Comparison of ENCODE assay signal across 13 cellular contexts in the genomic region with DNA sequence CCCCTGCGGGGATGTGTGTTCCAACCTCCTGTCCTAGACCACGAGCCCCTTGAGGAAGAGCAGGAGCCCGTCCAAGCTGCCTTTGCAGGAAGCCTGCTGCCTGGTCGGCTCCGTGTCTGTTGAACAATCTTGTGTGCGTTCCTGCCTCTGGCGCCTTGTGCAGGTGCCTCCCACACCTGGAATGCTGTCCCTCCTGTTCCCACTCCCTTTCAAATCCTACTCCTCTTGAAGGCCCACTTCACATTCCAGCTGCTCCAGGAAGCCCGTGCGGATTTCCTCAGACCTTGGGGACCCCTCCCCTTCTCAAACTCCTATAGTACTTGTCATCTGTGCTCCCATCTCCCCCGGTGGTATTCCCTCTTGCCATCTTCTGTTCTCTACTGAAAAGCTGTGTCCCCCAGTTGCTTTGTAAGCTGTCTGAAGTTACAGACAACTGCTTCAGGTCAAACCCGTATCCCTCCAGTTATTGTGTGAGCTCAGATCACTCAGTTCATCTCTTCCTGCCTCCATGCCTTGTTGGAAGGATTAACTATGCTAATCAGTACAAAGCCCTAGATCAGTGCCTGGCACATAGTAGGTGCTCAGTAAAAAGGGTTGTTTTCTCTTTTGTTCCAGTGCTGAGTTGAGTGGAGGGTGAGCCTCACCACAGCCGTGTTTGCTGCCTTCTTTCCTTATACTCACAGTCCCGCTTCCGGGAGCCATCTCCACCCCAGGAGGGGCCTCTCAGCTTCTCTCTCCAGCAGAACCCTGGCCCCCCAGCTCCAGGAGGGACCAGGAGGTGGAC.
DNase-seq lines count a peak whose midpoint lies in the region; ATAC-seq, FAIRE-seq and TF ChIP-seq lines count a peak whose summit lies in the region.
"Had no signal": no experiment of that assay in that cellular context is flagged by ENCODE, and none has a peak within 500 bp of the region (broad histone marks: within the 10 kb centered on the region; RNA-seq: fewer than 3 reads in every experiment).

No MANE protein-coding gene starts in this region.

- DNase-seq in CD8-positive, alpha-beta memory T cell: no peak
- DNase-seq in NCI-H2029 (lab: John Stamatoyannopoulos, UW): peak; percentile 19
- no peak for DNase-seq in H1 (ENCODE audit: low read depth in 1 of 2, low spot score in 2 of 2)
- DNase-seq in neural progenitor cell (ENCODE audit: low spot score): no peak
- DNase-seq in foreskin fibroblast: no peak
- DNase-seq in stimulated activated CD4-positive, alpha-beta T cell treated with anti-CD3 and anti-CD28 coated beads, Interleukin-4, amount 100 ng/mL, for 24 hours: no peak
- DNase-seq: activated CD8-positive, alpha-beta memory T cell treated with anti-CD3 and anti-CD28 coated beads, Interleukin-2, amount 10 ng/mL, durations not matched to agents 7 days and 5 days had no signal

- H4K8ac ChIP-seq in H1 (ENCODE audit: extremely low read depth, insufficient read depth, low read length): no peak overlapping the region; the same call in 1 of the 2 replicates

- no peak overlapping the region; the same call in 1 of the 2 replicates for H3K18ac ChIP-seq in H1 (ENCODE audit: extremely low read depth, low read length)

- H2BK20ac ChIP-seq in H1 (ENCODE audit: low read length): no peak overlapping the region

- H2AFZ ChIP-seq in H1 (ENCODE audit: low read length) (no peak overlapping the region), neural progenitor cell (replicated peaks) (no peak overlapping the region)

- no peak for FAIRE-seq in H1 (lab: Jason Lieb, UNC)
- FAIRE-seq: TTC549 had no signal

- H3K4me3 ChIP-seq in CD8-positive, alpha-beta memory T cell (ENCODE audit: low read length): no peak overlapping the region
- H3K4me3 ChIP-seq in H1 (ENCODE audit: extremely low read depth in 1 of 4, insufficient read depth in 2 of 4, low read depth in 3 of 4, low read length in 4 of 4): no peak overlapping the region
- H3K4me3 ChIP-seq in neural progenitor cell: no peak overlapping the region
- H3K4me3 ChIP-seq in foreskin fibroblast (ENCODE audit: low read depth in 1 of 2, low read length in 2 of 2): no peak overlapping the region
- H3K4me3 ChIP-seq: coronary artery had no signal

- 82% methylated on average over 14 of the region's 14 CpGs; no CpG with 5 or more reads in 1 of the 2 experiments for WGBS in H1 (ENCODE audit: extremely low coverage in 1 of 2, insufficient coverage in 1 of 2, insufficient read length in 1 of 2, insufficient replicate concordance in 2 of 2, low coverage in 1 of 2, low lambda C conversion rate in 2 of 2, missing lambda C conversion rate in 1 of 2), 2 experiments

- TF ChIP-seq RAD21 in H1 (IDR thresholded peaks at IDR 0.05 in 1 of 2, conservative IDR thresholded peaks at IDR 0.05 in 1 of 2; ENCODE audit: low read depth in 2 of 2, low read length in 2 of 2): no peak

- no peaks in the 10 kb centered on the region for H3K23me2 ChIP-seq in H1 (ENCODE audit: low read depth, low read length)

- H3K9ac ChIP-seq in H1 (replicated peaks in 1 of 4; ENCODE audit: extremely low read depth in 1 of 4, low read depth in 3 of 4, low read length in 3 of 4): no peak overlapping the region
- no peak overlapping the region for H3K9ac ChIP-seq in neural progenitor cell
- H3K9ac ChIP-seq: KMS-11 had no signal

- no peak overlapping the region for H2BK5ac ChIP-seq in H1 (ENCODE audit: low read depth, low read length)

- no peak overlapping the region for H3K56ac ChIP-seq in H1 (replicated peaks; ENCODE audit: insufficient read length, low read depth, low read length)

- no peak overlapping the region for H3K4ac ChIP-seq in H1 (replicated peaks; ENCODE audit: insufficient read length, low read depth, low read length)

- H3K4me1 Mint-ChIP-seq in CD8-positive, alpha-beta memory T cell: no peaks in the 10 kb centered on the region
- H3K4me1 Mint-ChIP-seq in neural progenitor cell: peaks cover 40% of the 10 kb centered on the region
- H3K4me1 Mint-ChIP-seq: activated CD8-positive, alpha-beta memory T cell treated with anti-CD3 and anti-CD28 coated beads, Interleukin-2, amount 10 ng/mL, durations not matched to agents 7 days and 5 days had no signal

- H3K14ac ChIP-seq in H1 (ENCODE audit: insufficient read length): no peak overlapping the region

- POLR2A ChIA-PET in CD8-positive, alpha-beta memory T cell (lab: Charles Lee): no interaction called here
- POLR2A ChIA-PET in H1 (lab: Charles Lee; ENCODE audit: partially characterized antibody): interaction anchor here (1.4 kb wide), 1 partner anchor 25 kb away, joined by 4 read pairs; no protein-coding TSS in a partner anchor

- peak overlapping the region; percentile 65 for H3K27ac ChIP-seq in CD8-positive, alpha-beta memory T cell (ENCODE audit: low read depth, low read length)
- H3K27ac ChIP-seq in H1 (ENCODE audit: low read depth, low read length) (no peak overlapping the region), neural progenitor cell (no peak overlapping the region)
- H3K27ac ChIP-seq: coronary artery, KMS-11 had no signal

- ATAC-seq in HG03025 (IDR thresholded peaks at IDR 0.05; ENCODE audit: low FRiP score, unreplicated experiment): no peak
- ATAC-seq in HG02571 (IDR thresholded peaks at IDR 0.05; ENCODE audit: unreplicated experiment): no peak
- ATAC-seq: activated CD8-positive, alpha-beta memory T cell treated with anti-CD3 and anti-CD28 coated beads, Interleukin-2, amount 10 ng/mL, durations not matched to agents 7 days and 5 days; activated naive CD4-positive, alpha-beta T cell treated with anti-CD3 and anti-CD28 coated beads, Interleukin-2, amount 50 U/mL, for 72 hours had no signal

- H3K36me3 ChIP-seq in CD8-positive, alpha-beta memory T cell (ENCODE audit: insufficient read depth, low read length): no peaks in the 10 kb centered on the region
- no peaks in the 10 kb centered on the region for H3K36me3 ChIP-seq in H1 (ENCODE audit: control insufficient read depth in 2 of 4, insufficient read depth in 4 of 4, low read length in 3 of 4)
- no peaks in the 10 kb centered on the region for H3K36me3 ChIP-seq in neural progenitor cell

- H2AK5ac ChIP-seq in H1 (ENCODE audit: low read depth, low read length): no peak overlapping the region

- peak overlapping the region in 1 of 8 donors; percentile 47 for H3K27ac Mint-ChIP-seq in CD8-positive, alpha-beta memory T cell
- H3K27ac Mint-ChIP-seq in neural progenitor cell: peak overlapping the region; percentile 29
- H3K27ac Mint-ChIP-seq: activated CD8-positive, alpha-beta memory T cell treated with anti-CD3 and anti-CD28 coated beads, Interleukin-2, amount 10 ng/mL, durations not matched to agents 7 days and 5 days; activated naive CD4-positive, alpha-beta T cell treated with anti-CD3 and anti-CD28 coated beads, Interleukin-2, amount 50 U/mL, for 72 hours had no signal

- 0 out of 2 replicates have a peak overlapping the region, but pooled peaks have one; percentile 46 for H2BK15ac ChIP-seq in H1 (ENCODE audit: low read length)

- no peak for TF ChIP-seq EP300 in H1 (IDR thresholded peaks at IDR 0.05; ENCODE audit: borderline replicate concordance in 1 of 2, low read depth in 2 of 2, low read length in 2 of 2)

- H4K5ac ChIP-seq in H1 (ENCODE audit: insufficient read length, low read depth, low read length): no peak overlapping the region

- CTCF ChIA-PET in CD8-positive, alpha-beta memory T cell (lab: Charles Lee): no interaction called here
- CTCF ChIA-PET in H1 (lab: Charles Lee; ENCODE audit: partially characterized antibody): interaction anchor here (1.1 to 11.6 kb wide), 8 partner anchors 12 to 75 kb away, joined by 4 to 177 read pairs (median 6); no protein-coding TSS in a partner anchor

- H4K20me1 ChIP-seq in H1 (replicated peaks in 1 of 2; ENCODE audit: control insufficient read depth in 1 of 2, insufficient read depth in 2 of 2, low read length in 2 of 2) (peaks cover 2 to 3% of the 10 kb centered on the region in 2 experiments), neural progenitor cell (ENCODE audit: low read depth) (no peaks in the 10 kb centered on the region)

- H3K4me2 ChIP-seq in H1 (ENCODE audit: insufficient read depth in 1 of 2, low read depth in 2 of 2, low read length in 2 of 2): no peak overlapping the region
- no peak overlapping the region for H3K4me2 ChIP-seq in neural progenitor cell
- H3K4me2 ChIP-seq: KMS-11 had no signal

- peaks cover 5 to 7% of the 10 kb centered on the region in 2 donors for H3K27me3 Mint-ChIP-seq in CD8-positive, alpha-beta memory T cell
- H3K27me3 Mint-ChIP-seq in neural progenitor cell (ENCODE audit: insufficient read depth, low read depth): peaks cover 10% of the 10 kb centered on the region
- H3K27me3 Mint-ChIP-seq: activated CD8-positive, alpha-beta memory T cell treated with anti-CD3 and anti-CD28 coated beads, Interleukin-2, amount 10 ng/mL, durations not matched to agents 7 days and 5 days had no signal

- TF ChIP-seq POLR2A in H1 (IDR thresholded peaks at IDR 0.05; ENCODE audit: control extremely low read depth in 1 of 2, low read depth in 2 of 2, low read length in 2 of 2): no peak

- no peak overlapping the region for H3K4me3 Mint-ChIP-seq in CD8-positive, alpha-beta memory T cell
- no peak overlapping the region for H3K4me3 Mint-ChIP-seq in neural progenitor cell
- H3K4me3 Mint-ChIP-seq: activated CD8-positive, alpha-beta memory T cell treated with anti-CD3 and anti-CD28 coated beads, Interleukin-2, amount 10 ng/mL, durations not matched to agents 7 days and 5 days had no signal

- H2BK120ac ChIP-seq in H1 (replicated peaks; ENCODE audit: low read depth, low read length): no peak overlapping the region

- H3K36me3 Mint-ChIP-seq in CD8-positive, alpha-beta memory T cell: no peaks in the 10 kb centered on the region
- H3K36me3 Mint-ChIP-seq in neural progenitor cell: peaks cover 4% of the 10 kb centered on the region
- H3K36me3 Mint-ChIP-seq: activated CD8-positive, alpha-beta memory T cell treated with anti-CD3 and anti-CD28 coated beads, Interleukin-2, amount 10 ng/mL, durations not matched to agents 7 days and 5 days; activated naive CD4-positive, alpha-beta T cell treated with anti-CD3 and anti-CD28 coated beads, Interleukin-2, amount 50 U/mL, for 72 hours had no signal

- H3K4me1 ChIP-seq in CD8-positive, alpha-beta memory T cell (ENCODE audit: insufficient read depth, low read length): no peaks in the 10 kb centered on the region
- peaks cover 0 to 12% (median 3%) of the 10 kb centered on the region in 4 experiments; a peak in 4 of 7 replicates for H3K4me1 ChIP-seq in H1 (replicated peaks in 1 of 4; ENCODE audit: control insufficient read depth in 3 of 4, insufficient read depth in 4 of 4, low read length in 3 of 4)
- peaks cover 23% of the 10 kb centered on the region for H3K4me1 ChIP-seq in neural progenitor cell

- H3K79me2 ChIP-seq in H1 (ENCODE audit: control insufficient read depth in 1 of 2, insufficient read depth in 2 of 2, low read length in 2 of 2) (no peaks in the 10 kb centered on the region), neural progenitor cell (ENCODE audit: low read depth) (no peaks in the 10 kb centered on the region)

- no peaks in the 10 kb centered on the region for H3K9me3 ChIP-seq in CD8-positive, alpha-beta memory T cell (ENCODE audit: low read length)
- H3K9me3 ChIP-seq in H1 (ENCODE audit: insufficient read depth in 2 of 2, low read depth in 1 of 2, low read length in 1 of 2) (peaks cover 6 to 8% of the 10 kb centered on the region in 2 experiments; a peak in 3 of 4 replicates), neural progenitor cell (ENCODE audit: low read depth) (no peaks in the 10 kb centered on the region)

- H2BK12ac ChIP-seq in H1 (ENCODE audit: low read depth, low read length): no peak overlapping the region

- H4K91ac ChIP-seq in H1 (replicated peaks; ENCODE audit: insufficient read length, low read length): no peak overlapping the region

- peaks cover 0 to 1% (median 0%) of the 10 kb centered on the region in 5 donors for H3K9me3 Mint-ChIP-seq in CD8-positive, alpha-beta memory T cell
- peaks cover 4% of the 10 kb centered on the region for H3K9me3 Mint-ChIP-seq in neural progenitor cell
- H3K9me3 Mint-ChIP-seq: activated naive CD4-positive, alpha-beta T cell treated with anti-CD3 and anti-CD28 coated beads, Interleukin-2, amount 50 U/mL, for 72 hours had no signal

- no peak overlapping the region for H3K23ac ChIP-seq in H1 (ENCODE audit: insufficient read length)

- peaks cover 31% of the 10 kb centered on the region for H3F3A ChIP-seq in neural progenitor cell (ENCODE audit: low read depth)

- H3K79me1 ChIP-seq in H1 (ENCODE audit: low read depth, low read length): no peaks in the 10 kb centered on the region; the same call in 1 of the 2 replicates

- no peaks in the 10 kb centered on the region for H3K27me3 ChIP-seq in CD8-positive, alpha-beta memory T cell (ENCODE audit: insufficient read depth, low read length, poor library complexity, severe bottlenecking)
- H3K27me3 ChIP-seq in H1 (replicated peaks in 1 of 4; ENCODE audit: control insufficient read depth in 3 of 4, extremely low read depth in 1 of 4, insufficient read depth in 3 of 4, low read length in 3 of 4) (no peaks in the 10 kb centered on the region), neural progenitor cell (no peaks in the 10 kb centered on the region)

- TF ChIP-seq CTCF in H1 (IDR thresholded peaks at IDR 0.05; ENCODE audit: control extremely low read depth in 1 of 3, insufficient read depth in 1 of 3, low read depth in 1 of 3, low read length in 3 of 3) (no peak), neural progenitor cell (IDR thresholded peaks at IDR 0.05) (no peak), foreskin fibroblast (IDR thresholded peaks at IDR 0.05; ENCODE audit: low read depth, low read length) (no peak)
